8 cellular contexts compared by ENCODE assay signal in genomic region chr12:6828671-6829531, GRCh38. TPM values are rescaled to one million over a fixed set of nuclear protein-coding genes. Genes with fewer than 3 reads are reported as not detected.
DNase-seq lines count a peak whose midpoint lies in the region; ATAC-seq and TF ChIP-seq lines count a peak whose summit lies in the region.

No MANE protein-coding gene starts in this region.

- H3K27me3 ChIP-seq in MM.1S (replicated peaks; ENCODE audit: insufficient read depth, low read length) (peaks cover 92% of the 10 kb centered on the region), muscle layer of duodenum (ENCODE audit: low read depth, low read length) (peaks cover 4% of the 10 kb centered on the region), transverse colon (peaks cover 48% of the 10 kb centered on the region)

- H3K4me3 ChIP-seq in MM.1S (ENCODE audit: low read length): peak overlapping the region; percentile 62
- peak overlapping the region; percentile 74 to 89 for H3K4me3 ChIP-seq in muscle layer of duodenum (ENCODE audit: low read depth in 1 of 2, low read length in 2 of 2)
- peak overlapping the region; percentile 44 to 72 (median 61) for H3K4me3 ChIP-seq in transverse colon

- TF ChIP-seq EP300 in transverse colon (IDR thresholded peaks at IDR 0.05; ENCODE audit: low read depth): no peak

- H3K9me2 ChIP-seq in MM.1S (replicated peaks; ENCODE audit: insufficient read depth, low read length): no peaks in the 10 kb centered on the region

- H3K27ac ChIP-seq in MM.1S (ENCODE audit: low read length) (no peak overlapping the region), muscle layer of duodenum (ENCODE audit: low read length) (peak overlapping the region; percentile 67), transverse colon (peak overlapping the region; percentile 72 to 82 (median 76))

- H3K9me3 ChIP-seq in MM.1S (replicated peaks; ENCODE audit: insufficient read depth, low read length) (no peaks in the 10 kb centered on the region), muscle layer of duodenum (ENCODE audit: control insufficient read depth in 1 of 2, low read length in 2 of 2) (no peaks in the 10 kb centered on the region), transverse colon (no peaks in the 10 kb centered on the region)

- peak; percentile 34 for TF ChIP-seq POLR2A in transverse colon (IDR thresholded peaks at IDR 0.05)

- H3K36me3 ChIP-seq in MM.1S (replicated peaks; ENCODE audit: insufficient read depth, low read length) (no peaks in the 10 kb centered on the region), muscle layer of duodenum (ENCODE audit: control insufficient read depth in 1 of 2, insufficient read depth in 2 of 2, low read length in 2 of 2) (peaks cover 6 to 17% of the 10 kb centered on the region in 2 donors), transverse colon (no peaks in the 10 kb centered on the region)

- no peak overlapping the region; the same call in 1 of the 2 replicates for H3K9ac ChIP-seq in MM.1S (ENCODE audit: low read length)

- H3K9me3 Mint-ChIP-seq in activated CD8-positive, alpha-beta memory T cell treated with anti-CD3 and anti-CD28 coated beads, Interleukin-2, amount 10 ng/mL, durations not matched to agents 7 days and 5 days (ENCODE audit: low read depth): no peaks in the 10 kb centered on the region

- peak overlapping the region; percentile 68 for H3K4me3 Mint-ChIP-seq in activated CD8-positive, alpha-beta memory T cell treated with anti-CD3 and anti-CD28 coated beads, Interleukin-2, amount 10 ng/mL, durations not matched to agents 7 days and 5 days

- no peaks in the 10 kb centered on the region for H3K79me2 ChIP-seq in MM.1S (ENCODE audit: low read length)

- TF ChIP-seq CTCF in MM.1S (IDR thresholded peaks at IDR 0.05; ENCODE audit: low read length) (no peak), transverse colon (IDR thresholded peaks at IDR 0.05) (no peak)

- DNase-seq in D341Med (ENCODE audit: low spot score): peak; percentile 72
- DNase-seq in MM.1S: no peak
- no peak for DNase-seq in activated CD8-positive, alpha-beta memory T cell treated with anti-CD3 and anti-CD28 coated beads, Interleukin-2, amount 10 ng/mL, durations not matched to agents 7 days and 5 days
- DNase-seq in epidermal melanocyte (ENCODE audit: insufficient read length, low spot score): peak; percentile 41
- peak; percentile 57 for DNase-seq in transverse colon

- 0% methylated on average over 32 of the region's 89 CpGs; no CpG with 5 or more reads in 1 of the 2 donors for WGBS in transverse colon (ENCODE audit: low coverage in 1 of 2), 2 donors

- in situ Hi-C loops in transverse colon (cut with MboI; ENCODE audit: low pct_ligation_motif_present in 1 of 4, low pct_unique_long_range_greater_than_20kb in 1 of 4, low sequenced_read_pairs in 3 of 4): loop anchor here in 3 of 4 donors (10.0 to 25.0 kb wide), 2 partner anchors 84 to 92 kb away; no protein-coding TSS in a partner anchor

- no peak overlapping the region for H3K27ac Mint-ChIP-seq in activated CD8-positive, alpha-beta memory T cell treated with anti-CD3 and anti-CD28 coated beads, Interleukin-2, amount 10 ng/mL, durations not matched to agents 7 days and 5 days

- peak overlapping the region; percentile 99 for H3K4me2 ChIP-seq in MM.1S (ENCODE audit: low read depth, low read length)

- H4K20me1 ChIP-seq in MM.1S (ENCODE audit: insufficient read depth, low read length): no peaks in the 10 kb centered on the region

- ATAC-seq in activated CD8-positive, alpha-beta memory T cell treated with anti-CD3 and anti-CD28 coated beads, Interleukin-2, amount 10 ng/mL, durations not matched to agents 7 days and 5 days: peak; percentile 54
- ATAC-seq in HG03135 (IDR thresholded peaks at IDR 0.05; ENCODE audit: unreplicated experiment): no peak
- ATAC-seq in HG03460 (IDR thresholded peaks at IDR 0.05; ENCODE audit: unreplicated experiment): no peak

- H3K4me1 ChIP-seq in MM.1S (ENCODE audit: low read length) (peaks cover 4% of the 10 kb centered on the region; the same call in 1 of the 2 replicates), muscle layer of duodenum (ENCODE audit: control insufficient read depth in 1 of 2, insufficient read depth in 2 of 2, low read length in 2 of 2) (peaks cover 4 to 27% of the 10 kb centered on the region in 2 donors), transverse colon (peaks cover 9 to 32% (median 19%) of the 10 kb centered on the region in 4 donors)

- no peaks in the 10 kb centered on the region for H3F3A ChIP-seq in MM.1S (ENCODE audit: insufficient read depth, low read length)

- H3K27me3 Mint-ChIP-seq in activated CD8-positive, alpha-beta memory T cell treated with anti-CD3 and anti-CD28 coated beads, Interleukin-2, amount 10 ng/mL, durations not matched to agents 7 days and 5 days: peaks cover 69% of the 10 kb centered on the region

- peaks cover 19% of the 10 kb centered on the region for H3K4me1 Mint-ChIP-seq in activated CD8-positive, alpha-beta memory T cell treated with anti-CD3 and anti-CD28 coated beads, Interleukin-2, amount 10 ng/mL, durations not matched to agents 7 days and 5 days

- no peaks in the 10 kb centered on the region for H3K36me3 Mint-ChIP-seq in activated CD8-positive, alpha-beta memory T cell treated with anti-CD3 and anti-CD28 coated beads, Interleukin-2, amount 10 ng/mL, durations not matched to agents 7 days and 5 days

- H2AFZ ChIP-seq in MM.1S (ENCODE audit: low read length): peak overlapping the region; percentile 77

- CTCF ChIA-PET in activated CD8-positive, alpha-beta memory T cell treated with anti-CD3 and anti-CD28 coated beads, Interleukin-2, amount 10 ng/mL, durations not matched to agents 7 days and 5 days (lab: Charles Lee): interaction anchor here (0.7 to 10.4 kb wide), 15 partner anchors 8 to 265 kb away, joined by 3 to 120 read pairs (median 4); partner anchors contain the start of genes GNB3, LAG3, MLF2 and USP5

- intact Hi-C loops in transverse colon (cut with DNase I; ENCODE audit: low total_unique reads): loop anchor here (5.0 kb wide), 1 partner anchor 92 kb away; no protein-coding TSS in a partner anchor

RNA-seq across cellular contexts. Expression of gene P3H3, which starts 0.7 kb away (rescaled TPM):
- total RNA-seq in activated CD8-positive, alpha-beta memory T cell treated with anti-CD3 and anti-CD28 coated beads, Interleukin-2, amount 10 ng/mL, durations not matched to agents 7 days and 5 days: under 1 TPM; 0.23 to 0.99 TPM
- total RNA-seq in transverse colon: 10 to 100 TPM in 3 of 4 donors, 1 to 10 TPM in 1; 5.9 to 32.9 (median 14.4) TPM

RNA-seq across cellular contexts. Expression of gene GPR162, which starts 7.3 kb away (rescaled TPM):
- under 1 TPM in 1 of 2 experiments, not detected in 1; 0.82 TPM for total RNA-seq in activated CD8-positive, alpha-beta memory T cell treated with anti-CD3 and anti-CD28 coated beads, Interleukin-2, amount 10 ng/mL, durations not matched to agents 7 days and 5 days
- 1 to 10 TPM in 3 of 4 donors, not detected in 1; 3.0 to 6.4 (median 3.1) TPM for total RNA-seq in transverse colon

RNA-seq across cellular contexts. Expression of gene GNB3, which starts 11.8 kb away (rescaled TPM):
- under 1 TPM in 1 of 2 experiments, not detected in 1; 0.12 TPM for total RNA-seq in activated CD8-positive, alpha-beta memory T cell treated with anti-CD3 and anti-CD28 coated beads, Interleukin-2, amount 10 ng/mL, durations not matched to agents 7 days and 5 days
- total RNA-seq in transverse colon: under 1 TPM in 2 of 4 donors, not detected in 2; 0.14 to 0.32 TPM

RNA-seq across cellular contexts. Expression of gene CDCA3, which starts 22.2 kb away (rescaled TPM):
- total RNA-seq in activated CD8-positive, alpha-beta memory T cell treated with anti-CD3 and anti-CD28 coated beads, Interleukin-2, amount 10 ng/mL, durations not matched to agents 7 days and 5 days: 100 to 1,000 TPM in 1 of 2 experiments, 10 to 100 TPM in 1; 89.1 to 125 TPM
- total RNA-seq in transverse colon: 1 to 10 TPM in 3 of 4 donors, not detected in 1; 3.0 to 8.8 (median 3.3) TPM

RNA-seq across cellular contexts. Expression of gene USP5, which starts 23.0 kb away (rescaled TPM):
- 100 to 1,000 TPM in 1 of 2 experiments, 10 to 100 TPM in 1; 98.8 to 129 TPM for total RNA-seq in activated CD8-positive, alpha-beta memory T cell treated with anti-CD3 and anti-CD28 coated beads, Interleukin-2, amount 10 ng/mL, durations not matched to agents 7 days and 5 days
- total RNA-seq in transverse colon: 100 to 1,000 TPM in 1 of 4 donors, 10 to 100 TPM in 3; 30.5 to 171 (median 35.4) TPM

Comparison
In these comparisons a context has a peak if more than half of its experiments do, and no peak if none do; other contexts are left out.
1. DNase-seq: peak in D341Med (single experiment), epidermal melanocyte (single experiment) and transverse colon (single experiment); none in MM.1S (single experiment) and activated CD8-positive, alpha-beta memory T cell treated with anti-CD3 and anti-CD28 coated beads, Interleukin-2, amount 10 ng/mL, durations not matched to agents 7 days and 5 days (single experiment).
2. Peak in every context shown above with its lines, with median percentiles within 50 percentile points of each other: H3K4me3 ChIP-seq.